18 cellular contexts compared by ENCODE assay signal in the genomic region with DNA sequence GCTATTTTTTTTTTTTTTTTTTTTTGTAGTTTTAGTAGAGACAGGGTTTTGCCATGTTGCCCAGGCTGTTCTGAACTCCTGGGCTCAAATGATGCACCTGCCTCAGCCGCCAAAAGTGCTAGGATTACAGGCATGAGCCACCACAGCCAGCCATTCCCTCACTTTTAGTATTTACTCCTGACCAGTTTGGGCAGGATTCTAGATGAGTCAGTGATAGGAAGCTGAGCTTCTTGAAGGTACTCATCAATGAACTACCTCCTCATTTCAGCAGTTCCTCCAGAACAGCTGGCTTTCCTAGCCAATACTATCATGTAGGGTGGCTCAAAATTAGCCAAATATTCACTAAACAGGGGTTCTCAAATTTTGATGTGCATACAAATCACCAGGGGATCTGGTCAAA.
"Had no signal": no experiment of that assay in that cellular context is flagged by ENCODE, and none has a peak within 500 bp of the region (broad histone marks: within the 10 kb centered on the region; RNA-seq: fewer than 3 reads in every experiment).

No MANE protein-coding gene starts in this region.

- H3K9me3 ChIP-seq: ascending aorta, thyroid gland had no signal

- H3K4me1 ChIP-seq: ascending aorta, thyroid gland had no signal

- H3K36me3 ChIP-seq: ascending aorta, thyroid gland had no signal

- H3K27me3 ChIP-seq: ascending aorta, thyroid gland had no signal

- H3K4me3 ChIP-seq: ascending aorta, skin epidermis, thyroid gland had no signal

- DNase-seq: activated CD4-positive, alpha-beta T cell treated with anti-CD3 and anti-CD28 coated beads, Interleukin-2, amount 50 U/mL, for 4 hours; activated CD4-positive, CD25-positive, alpha-beta regulatory T cell treated with anti-CD3 and anti-CD28 coated beads, Interleukin-2, amount 50 U/mL, for 72 hours; activated CD8-positive, alpha-beta memory T cell treated with anti-CD3 and anti-CD28 coated beads, Interleukin-2, amount 10 ng/mL, durations not matched to agents 7 days and 5 days; activated naive CD4-positive, alpha-beta T cell treated with anti-CD3 and anti-CD28 coated beads, Interleukin-2, amount 10 ng/mL, durations not matched to agents 7 days and 5 days; activated T-cell treated with anti-CD3 and anti-CD28 coated beads, Interleukin-2, amount 50 U/mL, for 1 hour; dermis blood vessel endothelial cell; effector memory CD8-positive, alpha-beta T cell; glutamatergic neuron; posterior cingulate gyrus; right cardiac atrium; stimulated activated CD4-positive, alpha-beta T cell treated with anti-CD3 and anti-CD28 coated beads, Interleukin-15, amount 100 ng/mL, for 24 hours; stimulated activated CD4-positive, alpha-beta T cell treated with anti-CD3 and anti-CD28 coated beads, Interleukin-4, amount 100 ng/mL, for 1 hour; stimulated activated naive B cell treated with anti-CD40 and anti-IgM and Interleukin-4, amounts not matched to agents 10 μg/mL and 1 μg/mL and 100 μg/mL, for 72 hours; T1000; thyroid gland had no signal

- ATAC-seq: activated CD8-positive, alpha-beta memory T cell treated with anti-CD3 and anti-CD28 coated beads, Interleukin-2, amount 10 ng/mL, durations not matched to agents 7 days and 5 days; effector memory CD8-positive, alpha-beta T cell; natural killer cell treated with Interleukin-12 subunit alpha and Interleukin-12 subunit beta and Interleukin-15 and Interleukin-18, amount 100 ng/mL, for 72 hours; right cardiac atrium; stimulated activated naive B cell treated with anti-CD40 and anti-IgM and Interleukin-4, amounts not matched to agents 10 μg/mL and 1 μg/mL and 100 μg/mL, for 72 hours had no signal

- H3K27ac ChIP-seq: ascending aorta, skin epidermis, thyroid gland had no signal
